ENCODE assay signal across 1 cellular context in the genomic region with DNA sequence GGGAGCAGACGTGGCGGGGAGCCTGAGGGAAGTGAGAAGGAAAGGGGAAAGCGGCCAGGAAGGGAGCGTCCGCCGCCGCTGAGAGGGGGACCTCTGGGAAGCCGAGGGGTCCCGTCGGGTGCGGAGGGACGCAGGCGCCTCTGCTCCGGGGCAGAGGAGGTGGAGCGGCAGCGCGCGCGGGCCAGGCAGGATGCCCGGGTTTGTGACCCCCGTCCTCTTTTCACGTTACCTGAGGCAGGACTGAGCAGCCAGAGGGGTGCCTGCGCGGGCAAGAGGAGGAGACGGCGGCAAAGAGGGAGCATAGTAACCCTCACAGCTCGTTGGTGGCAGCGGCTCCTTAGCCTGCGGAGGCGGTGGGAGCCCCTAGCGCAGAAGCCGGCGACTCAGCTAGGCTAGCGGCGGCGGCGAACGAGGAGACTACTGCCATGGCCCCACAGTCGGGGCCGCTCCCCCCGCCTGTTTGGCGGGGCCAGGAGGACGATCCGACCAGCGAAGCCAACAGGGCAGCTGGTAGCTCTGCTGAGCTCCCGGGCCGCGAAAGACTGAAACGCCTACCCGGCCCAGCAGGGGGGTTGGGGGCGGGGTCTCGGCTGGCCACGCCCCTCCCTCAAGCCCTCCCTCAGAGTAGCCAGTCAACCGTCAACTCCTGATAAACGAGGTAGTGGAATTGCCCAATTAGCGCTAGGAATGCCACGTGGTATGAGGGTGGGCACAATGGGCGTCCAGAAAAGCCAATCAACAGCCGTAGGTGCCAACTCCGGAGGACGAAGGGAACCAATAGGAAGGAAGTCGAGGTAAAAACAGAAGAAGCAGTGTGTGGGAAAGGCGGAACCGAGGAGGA.
TF ChIP-seq lines count a peak whose summit lies in the region.

A gene with protein sequence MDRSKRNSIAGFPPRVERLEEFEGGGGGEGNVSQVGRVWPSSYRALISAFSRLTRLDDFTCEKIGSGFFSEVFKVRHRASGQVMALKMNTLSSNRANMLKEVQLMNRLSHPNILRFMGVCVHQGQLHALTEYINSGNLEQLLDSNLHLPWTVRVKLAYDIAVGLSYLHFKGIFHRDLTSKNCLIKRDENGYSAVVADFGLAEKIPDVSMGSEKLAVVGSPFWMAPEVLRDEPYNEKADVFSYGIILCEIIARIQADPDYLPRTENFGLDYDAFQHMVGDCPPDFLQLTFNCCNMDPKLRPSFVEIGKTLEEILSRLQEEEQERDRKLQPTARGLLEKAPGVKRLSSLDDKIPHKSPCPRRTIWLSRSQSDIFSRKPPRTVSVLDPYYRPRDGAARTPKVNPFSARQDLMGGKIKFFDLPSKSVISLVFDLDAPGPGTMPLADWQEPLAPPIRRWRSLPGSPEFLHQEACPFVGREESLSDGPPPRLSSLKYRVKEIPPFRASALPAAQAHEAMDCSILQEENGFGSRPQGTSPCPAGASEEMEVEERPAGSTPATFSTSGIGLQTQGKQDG (minus strand): TSS at position 541 of the 841 bp plus-strand sequence. CDS start 33,378 bp downstream, outside the sequence.

TF ChIP-seq in K562, 482 proteins besides CTCF, POLR2A, EP300 and RAD21 (continued from another document and continues in another):
- TF ChIP-seq POLR2AphosphoS5 (IDR thresholded peaks at IDR 0.05; ENCODE audit: control insufficient read depth, insufficient read depth, low read depth, low read length) (0 out of 2 replicates have a peak, but pooled peaks have one; percentile 42), SP2 (IDR thresholded peaks at IDR 0.05; ENCODE audit: extremely low read depth, low read depth, low read length, poor library complexity, severe bottlenecking) (peak; percentile 32), TARDBP (IDR thresholded peaks at IDR 0.05) (no peak), CTBP1 (IDR thresholded peaks at IDR 0.05; ENCODE audit: borderline replicate concordance) (peak; percentile 30; the same call in 1 of the 2 replicates), NR4A1 (CRISPR knock-in tag; IDR thresholded peaks at IDR 0.05) (0 out of 2 replicates have a peak, but pooled peaks have one; percentile 51), NR4A1 (tag; IDR thresholded peaks at IDR 0.05) (no peak), MAFF (IDR thresholded peaks at IDR 0.05; ENCODE audit: low read length) (no peak), HDGF (IDR thresholded peaks at IDR 0.05) (no peak), PYGO2 (tag; IDR thresholded peaks at IDR 0.05) (no peak), GABPB1 (CRISPR knock-in tag; IDR thresholded peaks at IDR 0.05) (peak; percentile 50; the same call in 1 of the 2 replicates), ELF1 (tag; IDR thresholded peaks at IDR 0.05) (no peak), ASH1L (IDR thresholded peaks at IDR 0.05; ENCODE audit: borderline replicate concordance, low read depth, partially characterized antibody) (peak; percentile 72), TAF1 (IDR thresholded peaks at IDR 0.05; ENCODE audit: control insufficient read depth, extremely low read depth, insufficient read depth, low read length, severe bottlenecking) (peak; percentile 73), ZNF507 (tag; conservative IDR thresholded peaks at IDR 0.05) (no peak), FOXK2 (conservative IDR thresholded peaks at IDR 0.05 in 1 of 2, IDR thresholded peaks at IDR 0.05 in 1 of 2; ENCODE audit: low read depth in 2 of 2) (peak in 1 of 2 experiments; percentile 53; a peak in 1 of 4 replicates), HMG20A (CRISPR knock-in tag; conservative IDR thresholded peaks at IDR 0.05) (no peak), MYBL2 (IDR thresholded peaks at IDR 0.05; ENCODE audit: low read depth) (peak; percentile 61), MYBL2 (CRISPR knock-in tag; IDR thresholded peaks at IDR 0.05; ENCODE audit: borderline replicate concordance) (no peak), CXXC5 (CRISPR knock-in tag; IDR thresholded peaks at IDR 0.05) (peak; percentile 63), YY1 (IDR thresholded peaks at IDR 0.05; ENCODE audit: borderline replicate concordance in 1 of 3, control insufficient read depth in 1 of 3, extremely low read depth in 1 of 3, insufficient read depth in 3 of 3, insufficient read length in 1 of 3, insufficient replicate concordance in 2 of 3, low read depth in 1 of 3, low read length in 2 of 3) (peak in 2 of 3 experiments; percentile 30 to 39), ZNF311 (CRISPR knock-in tag; IDR thresholded peaks at IDR 0.05) (no peak), RAD51 (IDR thresholded peaks at IDR 0.05; ENCODE audit: borderline replicate concordance, low read depth) (peak; percentile 85), RB1 (IDR thresholded peaks at IDR 0.05; ENCODE audit: low read depth) (peak; percentile 61; the same call in 1 of the 2 replicates), PCBP1 (IDR thresholded peaks at IDR 0.05; ENCODE audit: low read depth, low read length, poor library complexity, severe bottlenecking) (peak; percentile 59), ATF1 (CRISPR knock-in tag; IDR thresholded peaks at IDR 0.05) (no peak), ATF1 (tag; IDR thresholded peaks at IDR 0.05) (peak; percentile 73), CBFA2T2 (conservative IDR thresholded peaks at IDR 0.05) (0 out of 2 replicates have a peak, but pooled peaks have one; percentile 34), HOXB6 (CRISPR knock-in tag; IDR thresholded peaks at IDR 0.05; ENCODE audit: borderline replicate concordance) (no peak), XRCC5 (IDR thresholded peaks at IDR 0.05; ENCODE audit: low read depth, low read length) (0 out of 2 replicates have a peak, but pooled peaks have one; percentile 20)
- TF ChIP-seq, protein P1, sequence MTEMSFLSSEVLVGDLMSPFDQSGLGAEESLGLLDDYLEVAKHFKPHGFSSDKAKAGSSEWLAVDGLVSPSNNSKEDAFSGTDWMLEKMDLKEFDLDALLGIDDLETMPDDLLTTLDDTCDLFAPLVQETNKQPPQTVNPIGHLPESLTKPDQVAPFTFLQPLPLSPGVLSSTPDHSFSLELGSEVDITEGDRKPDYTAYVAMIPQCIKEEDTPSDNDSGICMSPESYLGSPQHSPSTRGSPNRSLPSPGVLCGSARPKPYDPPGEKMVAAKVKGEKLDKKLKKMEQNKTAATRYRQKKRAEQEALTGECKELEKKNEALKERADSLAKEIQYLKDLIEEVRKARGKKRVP (CRISPR knock-in tag; IDR thresholded peaks at IDR 0.05) = no peak
- TF ChIP-seq, protein P2, sequence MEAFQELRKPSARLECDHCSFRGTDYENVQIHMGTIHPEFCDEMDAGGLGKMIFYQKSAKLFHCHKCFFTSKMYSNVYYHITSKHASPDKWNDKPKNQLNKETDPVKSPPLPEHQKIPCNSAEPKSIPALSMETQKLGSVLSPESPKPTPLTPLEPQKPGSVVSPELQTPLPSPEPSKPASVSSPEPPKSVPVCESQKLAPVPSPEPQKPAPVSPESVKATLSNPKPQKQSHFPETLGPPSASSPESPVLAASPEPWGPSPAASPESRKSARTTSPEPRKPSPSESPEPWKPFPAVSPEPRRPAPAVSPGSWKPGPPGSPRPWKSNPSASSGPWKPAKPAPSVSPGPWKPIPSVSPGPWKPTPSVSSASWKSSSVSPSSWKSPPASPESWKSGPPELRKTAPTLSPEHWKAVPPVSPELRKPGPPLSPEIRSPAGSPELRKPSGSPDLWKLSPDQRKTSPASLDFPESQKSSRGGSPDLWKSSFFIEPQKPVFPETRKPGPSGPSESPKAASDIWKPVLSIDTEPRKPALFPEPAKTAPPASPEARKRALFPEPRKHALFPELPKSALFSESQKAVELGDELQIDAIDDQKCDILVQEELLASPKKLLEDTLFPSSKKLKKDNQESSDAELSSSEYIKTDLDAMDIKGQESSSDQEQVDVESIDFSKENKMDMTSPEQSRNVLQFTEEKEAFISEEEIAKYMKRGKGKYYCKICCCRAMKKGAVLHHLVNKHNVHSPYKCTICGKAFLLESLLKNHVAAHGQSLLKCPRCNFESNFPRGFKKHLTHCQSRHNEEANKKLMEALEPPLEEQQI (IDR thresholded peaks at IDR 0.05) = peak; percentile 86; the same call in 1 of the 2 replicates
- TF ChIP-seq, protein P3, sequence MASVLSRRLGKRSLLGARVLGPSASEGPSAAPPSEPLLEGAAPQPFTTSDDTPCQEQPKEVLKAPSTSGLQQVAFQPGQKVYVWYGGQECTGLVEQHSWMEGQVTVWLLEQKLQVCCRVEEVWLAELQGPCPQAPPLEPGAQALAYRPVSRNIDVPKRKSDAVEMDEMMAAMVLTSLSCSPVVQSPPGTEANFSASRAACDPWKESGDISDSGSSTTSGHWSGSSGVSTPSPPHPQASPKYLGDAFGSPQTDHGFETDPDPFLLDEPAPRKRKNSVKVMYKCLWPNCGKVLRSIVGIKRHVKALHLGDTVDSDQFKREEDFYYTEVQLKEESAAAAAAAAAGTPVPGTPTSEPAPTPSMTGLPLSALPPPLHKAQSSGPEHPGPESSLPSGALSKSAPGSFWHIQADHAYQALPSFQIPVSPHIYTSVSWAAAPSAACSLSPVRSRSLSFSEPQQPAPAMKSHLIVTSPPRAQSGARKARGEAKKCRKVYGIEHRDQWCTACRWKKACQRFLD (CRISPR knock-in tag; IDR thresholded peaks at IDR 0.05) = peak; percentile 64; the same call in 1 of the 2 replicates
- TF ChIP-seq, protein P4, sequence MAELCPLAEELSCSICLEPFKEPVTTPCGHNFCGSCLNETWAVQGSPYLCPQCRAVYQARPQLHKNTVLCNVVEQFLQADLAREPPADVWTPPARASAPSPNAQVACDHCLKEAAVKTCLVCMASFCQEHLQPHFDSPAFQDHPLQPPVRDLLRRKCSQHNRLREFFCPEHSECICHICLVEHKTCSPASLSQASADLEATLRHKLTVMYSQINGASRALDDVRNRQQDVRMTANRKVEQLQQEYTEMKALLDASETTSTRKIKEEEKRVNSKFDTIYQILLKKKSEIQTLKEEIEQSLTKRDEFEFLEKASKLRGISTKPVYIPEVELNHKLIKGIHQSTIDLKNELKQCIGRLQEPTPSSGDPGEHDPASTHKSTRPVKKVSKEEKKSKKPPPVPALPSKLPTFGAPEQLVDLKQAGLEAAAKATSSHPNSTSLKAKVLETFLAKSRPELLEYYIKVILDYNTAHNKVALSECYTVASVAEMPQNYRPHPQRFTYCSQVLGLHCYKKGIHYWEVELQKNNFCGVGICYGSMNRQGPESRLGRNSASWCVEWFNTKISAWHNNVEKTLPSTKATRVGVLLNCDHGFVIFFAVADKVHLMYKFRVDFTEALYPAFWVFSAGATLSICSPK (IDR thresholded peaks at IDR 0.05; ENCODE audit: borderline replicate concordance) = no peak
- TF ChIP-seq, protein P5, sequence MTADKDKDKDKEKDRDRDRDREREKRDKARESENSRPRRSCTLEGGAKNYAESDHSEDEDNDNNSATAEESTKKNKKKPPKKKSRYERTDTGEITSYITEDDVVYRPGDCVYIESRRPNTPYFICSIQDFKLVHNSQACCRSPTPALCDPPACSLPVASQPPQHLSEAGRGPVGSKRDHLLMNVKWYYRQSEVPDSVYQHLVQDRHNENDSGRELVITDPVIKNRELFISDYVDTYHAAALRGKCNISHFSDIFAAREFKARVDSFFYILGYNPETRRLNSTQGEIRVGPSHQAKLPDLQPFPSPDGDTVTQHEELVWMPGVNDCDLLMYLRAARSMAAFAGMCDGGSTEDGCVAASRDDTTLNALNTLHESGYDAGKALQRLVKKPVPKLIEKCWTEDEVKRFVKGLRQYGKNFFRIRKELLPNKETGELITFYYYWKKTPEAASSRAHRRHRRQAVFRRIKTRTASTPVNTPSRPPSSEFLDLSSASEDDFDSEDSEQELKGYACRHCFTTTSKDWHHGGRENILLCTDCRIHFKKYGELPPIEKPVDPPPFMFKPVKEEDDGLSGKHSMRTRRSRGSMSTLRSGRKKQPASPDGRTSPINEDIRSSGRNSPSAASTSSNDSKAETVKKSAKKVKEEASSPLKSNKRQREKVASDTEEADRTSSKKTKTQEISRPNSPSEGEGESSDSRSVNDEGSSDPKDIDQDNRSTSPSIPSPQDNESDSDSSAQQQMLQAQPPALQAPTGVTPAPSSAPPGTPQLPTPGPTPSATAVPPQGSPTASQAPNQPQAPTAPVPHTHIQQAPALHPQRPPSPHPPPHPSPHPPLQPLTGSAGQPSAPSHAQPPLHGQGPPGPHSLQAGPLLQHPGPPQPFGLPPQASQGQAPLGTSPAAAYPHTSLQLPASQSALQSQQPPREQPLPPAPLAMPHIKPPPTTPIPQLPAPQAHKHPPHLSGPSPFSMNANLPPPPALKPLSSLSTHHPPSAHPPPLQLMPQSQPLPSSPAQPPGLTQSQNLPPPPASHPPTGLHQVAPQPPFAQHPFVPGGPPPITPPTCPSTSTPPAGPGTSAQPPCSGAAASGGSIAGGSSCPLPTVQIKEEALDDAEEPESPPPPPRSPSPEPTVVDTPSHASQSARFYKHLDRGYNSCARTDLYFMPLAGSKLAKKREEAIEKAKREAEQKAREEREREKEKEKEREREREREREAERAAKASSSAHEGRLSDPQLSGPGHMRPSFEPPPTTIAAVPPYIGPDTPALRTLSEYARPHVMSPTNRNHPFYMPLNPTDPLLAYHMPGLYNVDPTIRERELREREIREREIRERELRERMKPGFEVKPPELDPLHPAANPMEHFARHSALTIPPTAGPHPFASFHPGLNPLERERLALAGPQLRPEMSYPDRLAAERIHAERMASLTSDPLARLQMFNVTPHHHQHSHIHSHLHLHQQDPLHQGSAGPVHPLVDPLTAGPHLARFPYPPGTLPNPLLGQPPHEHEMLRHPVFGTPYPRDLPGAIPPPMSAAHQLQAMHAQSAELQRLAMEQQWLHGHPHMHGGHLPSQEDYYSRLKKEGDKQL (CRISPR knock-in tag; IDR thresholded peaks at IDR 0.05; ENCODE audit: borderline replicate concordance) = peak; percentile 81; the same call in 1 of the 2 replicates
- TF ChIP-seq, protein P6, sequence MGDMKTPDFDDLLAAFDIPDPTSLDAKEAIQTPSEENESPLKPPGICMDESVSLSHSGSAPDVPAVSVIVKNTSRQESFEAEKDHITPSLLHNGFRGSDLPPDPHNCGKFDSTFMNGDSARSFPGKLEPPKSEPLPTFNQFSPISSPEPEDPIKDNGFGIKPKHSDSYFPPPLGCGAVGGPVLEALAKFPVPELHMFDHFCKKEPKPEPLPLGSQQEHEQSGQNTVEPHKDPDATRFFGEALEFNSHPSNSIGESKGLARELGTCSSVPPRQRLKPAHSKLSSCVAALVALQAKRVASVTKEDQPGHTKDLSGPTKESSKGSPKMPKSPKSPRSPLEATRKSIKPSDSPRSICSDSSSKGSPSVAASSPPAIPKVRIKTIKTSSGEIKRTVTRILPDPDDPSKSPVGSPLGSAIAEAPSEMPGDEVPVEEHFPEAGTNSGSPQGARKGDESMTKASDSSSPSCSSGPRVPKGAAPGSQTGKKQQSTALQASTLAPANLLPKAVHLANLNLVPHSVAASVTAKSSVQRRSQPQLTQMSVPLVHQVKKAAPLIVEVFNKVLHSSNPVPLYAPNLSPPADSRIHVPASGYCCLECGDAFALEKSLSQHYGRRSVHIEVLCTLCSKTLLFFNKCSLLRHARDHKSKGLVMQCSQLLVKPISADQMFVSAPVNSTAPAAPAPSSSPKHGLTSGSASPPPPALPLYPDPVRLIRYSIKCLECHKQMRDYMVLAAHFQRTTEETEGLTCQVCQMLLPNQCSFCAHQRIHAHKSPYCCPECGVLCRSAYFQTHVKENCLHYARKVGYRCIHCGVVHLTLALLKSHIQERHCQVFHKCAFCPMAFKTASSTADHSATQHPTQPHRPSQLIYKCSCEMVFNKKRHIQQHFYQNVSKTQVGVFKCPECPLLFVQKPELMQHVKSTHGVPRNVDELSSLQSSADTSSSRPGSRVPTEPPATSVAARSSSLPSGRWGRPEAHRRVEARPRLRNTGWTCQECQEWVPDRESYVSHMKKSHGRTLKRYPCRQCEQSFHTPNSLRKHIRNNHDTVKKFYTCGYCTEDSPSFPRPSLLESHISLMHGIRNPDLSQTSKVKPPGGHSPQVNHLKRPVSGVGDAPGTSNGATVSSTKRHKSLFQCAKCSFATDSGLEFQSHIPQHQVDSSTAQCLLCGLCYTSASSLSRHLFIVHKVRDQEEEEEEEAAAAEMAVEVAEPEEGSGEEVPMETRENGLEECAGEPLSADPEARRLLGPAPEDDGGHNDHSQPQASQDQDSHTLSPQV (IDR thresholded peaks at IDR 0.05) = peak; percentile 49; the same call in 1 of the 2 replicates
